In the genomic region with DNA sequence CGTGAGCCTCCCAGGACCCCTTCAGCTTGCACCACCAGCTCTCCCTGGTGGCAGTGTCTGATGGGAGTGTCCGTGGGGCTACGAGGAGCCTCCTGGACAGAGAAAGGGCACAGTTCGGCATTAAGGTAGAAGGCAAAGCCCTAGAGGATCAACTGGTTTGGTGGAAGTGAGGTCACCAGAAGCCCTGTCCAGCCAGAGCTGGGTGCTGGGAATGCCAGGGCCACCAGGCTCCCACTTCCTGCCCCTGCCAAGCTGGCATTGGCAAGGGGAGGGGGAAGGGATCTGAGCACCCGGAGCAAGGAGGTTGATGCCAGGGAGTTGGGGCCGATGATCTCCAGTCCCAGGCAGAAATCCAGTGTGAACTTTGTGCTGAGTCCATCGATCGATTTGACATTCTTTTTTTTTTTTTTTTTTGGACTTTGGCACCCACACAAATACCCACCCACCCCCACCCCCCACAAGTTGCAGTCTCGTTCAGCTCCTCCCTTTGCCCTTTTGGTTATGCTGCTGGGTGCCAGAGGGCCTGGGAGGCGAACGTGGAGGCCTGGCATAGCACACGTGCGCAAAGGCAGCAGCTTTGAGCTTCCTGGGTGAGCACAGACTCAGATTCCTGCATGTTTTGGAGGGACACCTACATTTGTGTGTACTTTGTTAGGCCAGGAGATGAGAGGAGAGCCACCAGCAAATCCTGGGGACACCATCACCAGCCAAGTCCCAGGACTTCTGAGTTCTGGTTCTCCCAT, we compare ENCODE assay signal across 1 cellular context.
TF ChIP-seq lines count a peak whose summit lies in the region.

No MANE protein-coding gene starts in this region.

TF ChIP-seq in HepG2, 621 proteins besides CTCF, POLR2A, EP300 and RAD21 (continued from another document and continues in another):
- TF ChIP-seq ZNF879 (CRISPR knock-in tag; IDR thresholded peaks at IDR 0.05) (no peak), HES4 (CRISPR knock-in tag; IDR thresholded peaks at IDR 0.05; ENCODE audit: borderline replicate concordance) (no peak; the same call in 1 of the 2 replicates), TGIF2 (CRISPR knock-in tag; IDR thresholded peaks at IDR 0.05) (peak; percentile 88), DNMT3B (CRISPR knock-in tag; conservative IDR thresholded peaks at IDR 0.05) (peak; percentile 63; the same call in 1 of the 2 replicates), PTBP1 (IDR thresholded peaks at IDR 0.05; ENCODE audit: low read depth, low read length, poor library complexity, severe bottlenecking) (no peak), ZNF629 (CRISPR knock-in tag; conservative IDR thresholded peaks at IDR 0.05) (0 out of 2 replicates have a peak, but pooled peaks have one; percentile 37), ZBTB42 (CRISPR knock-in tag; IDR thresholded peaks at IDR 0.05) (no peak; the same call in 1 of the 2 replicates), ZNF235 (CRISPR knock-in tag; IDR thresholded peaks at IDR 0.05; ENCODE audit: borderline replicate concordance) (no peak), FOXJ3 (CRISPR knock-in tag; IDR thresholded peaks at IDR 0.05; ENCODE audit: borderline replicate concordance) (peak; percentile 62; the same call in 1 of the 2 replicates), ZNF83 (CRISPR knock-in tag; IDR thresholded peaks at IDR 0.05; ENCODE audit: borderline replicate concordance) (no peak; the same call in 1 of the 2 replicates), FOXC1 (CRISPR knock-in tag; IDR thresholded peaks at IDR 0.05; ENCODE audit: borderline replicate concordance) (no peak; the same call in 1 of the 2 replicates), PCBP2 (optimal IDR thresholded peaks at IDR 0.05; ENCODE audit: low read depth, low read length, poor library complexity, severe bottlenecking) (no peak), HOXA3 (CRISPR knock-in tag; IDR thresholded peaks at IDR 0.05) (peak; percentile 87; the same call in 1 of the 2 replicates), ZFY (CRISPR knock-in tag; IDR thresholded peaks at IDR 0.05) (peak; percentile 82), GZF1 (CRISPR knock-in tag; IDR thresholded peaks at IDR 0.05) (peak; percentile 92), ZNF567 (CRISPR knock-in tag; IDR thresholded peaks at IDR 0.05; ENCODE audit: borderline replicate concordance) (peak; percentile 86), ZNF615 (CRISPR knock-in tag; IDR thresholded peaks at IDR 0.05; ENCODE audit: borderline replicate concordance) (no peak), HCFC1 (IDR thresholded peaks at IDR 0.05; ENCODE audit: low read depth, low read length) (no peak), CBX1 (IDR thresholded peaks at IDR 0.05; ENCODE audit: low read depth) (no peak), SIN3A (IDR thresholded peaks at IDR 0.05; ENCODE audit: borderline replicate concordance, low read depth, low read length) (peak; percentile 94), ZNF343 (CRISPR knock-in tag; IDR thresholded peaks at IDR 0.05) (no peak), ATRX (CRISPR knock-in tag; IDR thresholded peaks at IDR 0.05; ENCODE audit: borderline replicate concordance) (no peak), JDP2 (CRISPR knock-in tag; IDR thresholded peaks at IDR 0.05; ENCODE audit: borderline replicate concordance) (no peak), CREB1 (IDR thresholded peaks at IDR 0.05) (no peak), CREB1 (CRISPR knock-in tag; IDR thresholded peaks at IDR 0.05) (no peak), AGO2 (optimal IDR thresholded peaks at IDR 0.05; ENCODE audit: low read depth, low read length) (peak; percentile 72), ZC3H4 (CRISPR knock-in tag; IDR thresholded peaks at IDR 0.05; ENCODE audit: borderline replicate concordance) (peak; percentile 63; the same call in 1 of the 2 replicates), ZNF773 (CRISPR knock-in tag; IDR thresholded peaks at IDR 0.05; ENCODE audit: borderline replicate concordance) (peak; percentile 72; the same call in 1 of the 2 replicates), ZNF670 (CRISPR knock-in tag; IDR thresholded peaks at IDR 0.05; ENCODE audit: borderline replicate concordance) (0 out of 2 replicates have a peak, but pooled peaks have one; percentile 87), NR3C1 (CRISPR knock-in tag; IDR thresholded peaks at IDR 0.05) (no peak), NFE2L1 (CRISPR knock-in tag; IDR thresholded peaks at IDR 0.05; ENCODE audit: borderline replicate concordance) (no peak)
- TF ChIP-seq, protein P1, sequence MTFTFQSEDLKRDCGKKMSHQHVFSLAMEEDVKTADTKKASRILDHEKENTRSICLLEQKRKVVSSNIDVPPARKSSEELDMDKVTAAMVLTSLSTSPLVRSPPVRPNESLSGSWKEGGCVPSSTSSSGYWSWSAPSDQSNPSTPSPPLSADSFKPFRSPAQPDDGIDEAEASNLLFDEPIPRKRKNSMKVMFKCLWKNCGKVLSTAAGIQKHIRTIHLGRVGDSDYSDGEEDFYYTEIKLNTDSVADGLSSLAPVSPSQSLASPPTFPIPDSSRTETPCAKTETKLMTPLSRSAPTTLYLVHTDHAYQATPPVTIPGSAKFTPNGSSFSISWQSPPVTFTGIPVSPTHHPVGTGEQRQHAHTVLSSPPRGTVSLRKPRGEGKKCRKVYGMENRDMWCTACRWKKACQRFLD (CRISPR knock-in tag; IDR thresholded peaks at IDR 0.05; ENCODE audit: borderline replicate concordance), result no peak
- TF ChIP-seq, protein P2, sequence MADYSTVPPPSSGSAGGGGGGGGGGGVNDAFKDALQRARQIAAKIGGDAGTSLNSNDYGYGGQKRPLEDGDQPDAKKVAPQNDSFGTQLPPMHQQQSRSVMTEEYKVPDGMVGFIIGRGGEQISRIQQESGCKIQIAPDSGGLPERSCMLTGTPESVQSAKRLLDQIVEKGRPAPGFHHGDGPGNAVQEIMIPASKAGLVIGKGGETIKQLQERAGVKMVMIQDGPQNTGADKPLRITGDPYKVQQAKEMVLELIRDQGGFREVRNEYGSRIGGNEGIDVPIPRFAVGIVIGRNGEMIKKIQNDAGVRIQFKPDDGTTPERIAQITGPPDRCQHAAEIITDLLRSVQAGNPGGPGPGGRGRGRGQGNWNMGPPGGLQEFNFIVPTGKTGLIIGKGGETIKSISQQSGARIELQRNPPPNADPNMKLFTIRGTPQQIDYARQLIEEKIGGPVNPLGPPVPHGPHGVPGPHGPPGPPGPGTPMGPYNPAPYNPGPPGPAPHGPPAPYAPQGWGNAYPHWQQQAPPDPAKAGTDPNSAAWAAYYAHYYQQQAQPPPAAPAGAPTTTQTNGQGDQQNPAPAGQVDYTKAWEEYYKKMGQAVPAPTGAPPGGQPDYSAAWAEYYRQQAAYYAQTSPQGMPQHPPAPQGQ (CRISPR knock-in tag; IDR thresholded peaks at IDR 0.05; ENCODE audit: borderline replicate concordance), result no peak
- TF ChIP-seq, protein P3, sequence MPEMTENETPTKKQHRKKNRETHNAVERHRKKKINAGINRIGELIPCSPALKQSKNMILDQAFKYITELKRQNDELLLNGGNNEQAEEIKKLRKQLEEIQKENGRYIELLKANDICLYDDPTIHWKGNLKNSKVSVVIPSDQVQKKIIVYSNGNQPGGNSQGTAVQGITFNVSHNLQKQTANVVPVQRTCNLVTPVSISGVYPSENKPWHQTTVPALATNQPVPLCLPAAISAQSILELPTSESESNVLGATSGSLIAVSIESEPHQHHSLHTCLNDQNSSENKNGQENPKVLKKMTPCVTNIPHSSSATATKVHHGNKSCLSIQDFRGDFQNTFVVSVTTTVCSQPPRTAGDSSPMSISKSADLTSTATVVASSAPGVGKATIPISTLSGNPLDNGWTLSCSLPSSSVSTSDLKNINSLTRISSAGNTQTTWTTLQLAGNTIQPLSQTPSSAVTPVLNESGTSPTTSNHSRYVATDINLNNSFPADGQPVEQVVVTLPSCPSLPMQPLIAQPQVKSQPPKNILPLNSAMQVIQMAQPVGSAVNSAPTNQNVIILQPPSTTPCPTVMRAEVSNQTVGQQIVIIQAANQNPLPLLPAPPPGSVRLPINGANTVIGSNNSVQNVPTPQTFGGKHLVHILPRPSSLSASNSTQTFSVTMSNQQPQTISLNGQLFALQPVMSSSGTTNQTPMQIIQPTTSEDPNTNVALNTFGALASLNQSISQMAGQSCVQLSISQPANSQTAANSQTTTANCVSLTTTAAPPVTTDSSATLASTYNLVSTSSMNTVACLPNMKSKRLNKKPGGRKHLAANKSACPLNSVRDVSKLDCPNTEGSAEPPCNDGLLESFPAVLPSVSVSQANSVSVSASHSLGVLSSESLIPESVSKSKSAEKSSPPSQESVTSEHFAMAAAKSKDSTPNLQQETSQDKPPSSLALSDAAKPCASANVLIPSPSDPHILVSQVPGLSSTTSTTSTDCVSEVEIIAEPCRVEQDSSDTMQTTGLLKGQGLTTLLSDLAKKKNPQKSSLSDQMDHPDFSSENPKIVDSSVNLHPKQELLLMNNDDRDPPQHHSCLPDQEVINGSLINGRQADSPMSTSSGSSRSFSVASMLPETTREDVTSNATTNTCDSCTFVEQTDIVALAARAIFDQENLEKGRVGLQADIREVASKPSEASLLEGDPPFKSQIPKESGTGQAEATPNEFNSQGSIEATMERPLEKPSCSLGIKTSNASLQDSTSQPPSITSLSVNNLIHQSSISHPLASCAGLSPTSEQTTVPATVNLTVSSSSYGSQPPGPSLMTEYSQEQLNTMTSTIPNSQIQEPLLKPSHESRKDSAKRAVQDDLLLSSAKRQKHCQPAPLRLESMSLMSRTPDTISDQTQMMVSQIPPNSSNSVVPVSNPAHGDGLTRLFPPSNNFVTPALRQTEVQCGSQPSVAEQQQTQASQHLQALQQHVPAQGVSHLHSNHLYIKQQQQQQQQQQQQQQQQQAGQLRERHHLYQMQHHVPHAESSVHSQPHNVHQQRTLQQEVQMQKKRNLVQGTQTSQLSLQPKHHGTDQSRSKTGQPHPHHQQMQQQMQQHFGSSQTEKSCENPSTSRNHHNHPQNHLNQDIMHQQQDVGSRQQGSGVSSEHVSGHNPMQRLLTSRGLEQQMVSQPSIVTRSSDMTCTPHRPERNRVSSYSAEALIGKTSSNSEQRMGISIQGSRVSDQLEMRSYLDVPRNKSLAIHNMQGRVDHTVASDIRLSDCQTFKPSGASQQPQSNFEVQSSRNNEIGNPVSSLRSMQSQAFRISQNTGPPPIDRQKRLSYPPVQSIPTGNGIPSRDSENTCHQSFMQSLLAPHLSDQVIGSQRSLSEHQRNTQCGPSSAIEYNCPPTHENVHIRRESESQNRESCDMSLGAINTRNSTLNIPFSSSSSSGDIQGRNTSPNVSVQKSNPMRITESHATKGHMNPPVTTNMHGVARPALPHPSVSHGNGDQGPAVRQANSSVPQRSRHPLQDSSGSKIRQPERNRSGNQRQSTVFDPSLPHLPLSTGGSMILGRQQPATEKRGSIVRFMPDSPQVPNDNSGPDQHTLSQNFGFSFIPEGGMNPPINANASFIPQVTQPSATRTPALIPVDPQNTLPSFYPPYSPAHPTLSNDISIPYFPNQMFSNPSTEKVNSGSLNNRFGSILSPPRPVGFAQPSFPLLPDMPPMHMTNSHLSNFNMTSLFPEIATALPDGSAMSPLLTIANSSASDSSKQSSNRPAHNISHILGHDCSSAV (CRISPR knock-in tag; IDR thresholded peaks at IDR 0.05; ENCODE audit: borderline replicate concordance), result no peak; the same call in 1 of the 2 replicates
- TF ChIP-seq, protein P4, sequence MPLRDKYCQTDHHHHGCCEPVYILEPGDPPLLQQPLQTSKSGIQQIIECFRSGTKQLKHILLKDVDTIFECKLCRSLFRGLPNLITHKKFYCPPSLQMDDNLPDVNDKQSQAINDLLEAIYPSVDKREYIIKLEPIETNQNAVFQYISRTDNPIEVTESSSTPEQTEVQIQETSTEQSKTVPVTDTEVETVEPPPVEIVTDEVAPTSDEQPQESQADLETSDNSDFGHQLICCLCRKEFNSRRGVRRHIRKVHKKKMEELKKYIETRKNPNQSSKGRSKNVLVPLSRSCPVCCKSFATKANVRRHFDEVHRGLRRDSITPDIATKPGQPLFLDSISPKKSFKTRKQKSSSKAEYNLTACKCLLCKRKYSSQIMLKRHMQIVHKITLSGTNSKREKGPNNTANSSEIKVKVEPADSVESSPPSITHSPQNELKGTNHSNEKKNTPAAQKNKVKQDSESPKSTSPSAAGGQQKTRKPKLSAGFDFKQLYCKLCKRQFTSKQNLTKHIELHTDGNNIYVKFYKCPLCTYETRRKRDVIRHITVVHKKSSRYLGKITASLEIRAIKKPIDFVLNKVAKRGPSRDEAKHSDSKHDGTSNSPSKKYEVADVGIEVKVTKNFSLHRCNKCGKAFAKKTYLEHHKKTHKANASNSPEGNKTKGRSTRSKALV (CRISPR knock-in tag; IDR thresholded peaks at IDR 0.05), result peak; percentile 77; the same call in 1 of the 2 replicates
- TF ChIP-seq, protein P5, sequence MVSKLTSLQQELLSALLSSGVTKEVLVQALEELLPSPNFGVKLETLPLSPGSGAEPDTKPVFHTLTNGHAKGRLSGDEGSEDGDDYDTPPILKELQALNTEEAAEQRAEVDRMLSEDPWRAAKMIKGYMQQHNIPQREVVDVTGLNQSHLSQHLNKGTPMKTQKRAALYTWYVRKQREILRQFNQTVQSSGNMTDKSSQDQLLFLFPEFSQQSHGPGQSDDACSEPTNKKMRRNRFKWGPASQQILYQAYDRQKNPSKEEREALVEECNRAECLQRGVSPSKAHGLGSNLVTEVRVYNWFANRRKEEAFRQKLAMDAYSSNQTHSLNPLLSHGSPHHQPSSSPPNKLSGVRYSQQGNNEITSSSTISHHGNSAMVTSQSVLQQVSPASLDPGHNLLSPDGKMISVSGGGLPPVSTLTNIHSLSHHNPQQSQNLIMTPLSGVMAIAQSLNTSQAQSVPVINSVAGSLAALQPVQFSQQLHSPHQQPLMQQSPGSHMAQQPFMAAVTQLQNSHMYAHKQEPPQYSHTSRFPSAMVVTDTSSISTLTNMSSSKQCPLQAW (CRISPR knock-in tag; IDR thresholded peaks at IDR 0.05), result peak; percentile 27; the same call in 1 of the 2 replicates
- TF ChIP-seq, protein P6, sequence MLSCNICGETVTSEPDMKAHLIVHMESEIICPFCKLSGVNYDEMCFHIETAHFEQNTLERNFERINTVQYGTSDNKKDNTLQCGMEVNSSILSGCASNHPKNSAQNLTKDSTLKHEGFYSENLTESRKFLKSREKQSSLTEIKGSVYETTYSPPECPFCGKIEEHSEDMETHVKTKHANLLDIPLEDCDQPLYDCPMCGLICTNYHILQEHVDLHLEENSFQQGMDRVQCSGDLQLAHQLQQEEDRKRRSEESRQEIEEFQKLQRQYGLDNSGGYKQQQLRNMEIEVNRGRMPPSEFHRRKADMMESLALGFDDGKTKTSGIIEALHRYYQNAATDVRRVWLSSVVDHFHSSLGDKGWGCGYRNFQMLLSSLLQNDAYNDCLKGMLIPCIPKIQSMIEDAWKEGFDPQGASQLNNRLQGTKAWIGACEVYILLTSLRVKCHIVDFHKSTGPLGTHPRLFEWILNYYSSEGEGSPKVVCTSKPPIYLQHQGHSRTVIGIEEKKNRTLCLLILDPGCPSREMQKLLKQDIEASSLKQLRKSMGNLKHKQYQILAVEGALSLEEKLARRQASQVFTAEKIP (CRISPR knock-in tag; IDR thresholded peaks at IDR 0.05; ENCODE audit: borderline replicate concordance), result no peak
- TF ChIP-seq, protein P7, sequence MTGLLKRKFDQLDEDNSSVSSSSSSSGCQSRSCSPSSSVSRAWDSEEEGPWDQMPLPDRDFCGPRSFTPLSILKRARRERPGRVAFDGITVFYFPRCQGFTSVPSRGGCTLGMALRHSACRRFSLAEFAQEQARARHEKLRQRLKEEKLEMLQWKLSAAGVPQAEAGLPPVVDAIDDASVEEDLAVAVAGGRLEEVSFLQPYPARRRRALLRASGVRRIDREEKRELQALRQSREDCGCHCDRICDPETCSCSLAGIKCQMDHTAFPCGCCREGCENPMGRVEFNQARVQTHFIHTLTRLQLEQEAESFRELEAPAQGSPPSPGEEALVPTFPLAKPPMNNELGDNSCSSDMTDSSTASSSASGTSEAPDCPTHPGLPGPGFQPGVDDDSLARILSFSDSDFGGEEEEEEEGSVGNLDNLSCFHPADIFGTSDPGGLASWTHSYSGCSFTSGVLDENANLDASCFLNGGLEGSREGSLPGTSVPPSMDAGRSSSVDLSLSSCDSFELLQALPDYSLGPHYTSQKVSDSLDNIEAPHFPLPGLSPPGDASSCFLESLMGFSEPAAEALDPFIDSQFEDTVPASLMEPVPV (CRISPR knock-in tag; IDR thresholded peaks at IDR 0.05), result no peak
